ENCODE assay signal across 14 cellular contexts in genomic region chr6:1606533-1607235, GRCh38. TPM values are rescaled to one million over a fixed set of nuclear protein-coding genes. Genes with fewer than 3 reads are reported as not detected.
DNase-seq lines count a peak whose midpoint lies in the region; ATAC-seq and TF ChIP-seq lines count a peak whose summit lies in the region.
"Had no signal": no experiment of that assay in that cellular context is flagged by ENCODE, and none has a peak within 500 bp of the region (broad histone marks: within the 10 kb centered on the region; RNA-seq: fewer than 3 reads in every experiment).

No MANE protein-coding gene starts in this region.

- H3K4me1 ChIP-seq in iPS-15b (ENCODE audit: control insufficient read depth, insufficient read depth, low read length) (peaks cover 11% of the 10 kb centered on the region), esophagus squamous epithelium (peaks cover 32 to 75% (median 45%) of the 10 kb centered on the region in 3 donors)

- H3K27ac ChIP-seq in SK-N-MC (no peak overlapping the region), esophagus squamous epithelium (no peak overlapping the region)
- H3K27ac ChIP-seq: esophagus muscularis mucosa, psoas muscle, vagina had no signal

- TF ChIP-seq POLR2A in esophagus squamous epithelium (IDR thresholded peaks at IDR 0.05), result no peak

- no peak overlapping the region for H3K4me3 Mint-ChIP-seq in activated CD8-positive, alpha-beta T cell treated with anti-CD3 and anti-CD28 coated beads for 36 hours
- no peak overlapping the region for H3K4me3 Mint-ChIP-seq in activated CD8-positive, alpha-beta T cell treated with anti-CD3 and anti-CD28 coated beads, Interleukin-2, amount 10 ng/mL, durations not matched to agents 7 days and 5 days
- peak overlapping the region; percentile 44 for H3K4me3 Mint-ChIP-seq in stimulated activated memory B cell treated with anti-CD40 and anti-IgM and Interleukin-4, amounts not matched to agents 10 μg/mL and 1 μg/mL and 100 μg/mL, for 72 hours

- no peaks in the 10 kb centered on the region for H3K36me3 Mint-ChIP-seq in activated CD8-positive, alpha-beta T cell treated with anti-CD3 and anti-CD28 coated beads for 36 hours (ENCODE audit: low read depth)
- peaks cover 6% of the 10 kb centered on the region for H3K36me3 Mint-ChIP-seq in activated CD8-positive, alpha-beta T cell treated with anti-CD3 and anti-CD28 coated beads, Interleukin-2, amount 10 ng/mL, durations not matched to agents 7 days and 5 days (ENCODE audit: low read depth)
- H3K36me3 Mint-ChIP-seq in stimulated activated memory B cell treated with anti-CD40 and anti-IgM and Interleukin-4, amounts not matched to agents 10 μg/mL and 1 μg/mL and 100 μg/mL, for 72 hours, result no peaks in the 10 kb centered on the region

- H3K27me3 Mint-ChIP-seq in activated CD8-positive, alpha-beta T cell treated with anti-CD3 and anti-CD28 coated beads for 36 hours, result peaks cover 62% of the 10 kb centered on the region
- peaks cover 64% of the 10 kb centered on the region for H3K27me3 Mint-ChIP-seq in activated CD8-positive, alpha-beta T cell treated with anti-CD3 and anti-CD28 coated beads, Interleukin-2, amount 10 ng/mL, durations not matched to agents 7 days and 5 days (ENCODE audit: low read depth)
- H3K27me3 Mint-ChIP-seq in stimulated activated memory B cell treated with anti-CD40 and anti-IgM and Interleukin-4, amounts not matched to agents 10 μg/mL and 1 μg/mL and 100 μg/mL, for 72 hours, result peaks cover 74% of the 10 kb centered on the region

- POLR2A ChIA-PET in activated CD8-positive, alpha-beta T cell treated with anti-CD3 and anti-CD28 coated beads for 36 hours (lab: Charles Lee), result interaction anchor here (1.5 kb wide), 1 partner anchor 11 kb away, joined by 4 read pairs; no protein-coding TSS in a partner anchor
- POLR2A ChIA-PET in activated CD8-positive, alpha-beta T cell treated with anti-CD3 and anti-CD28 coated beads, Interleukin-2, amount 10 ng/mL, durations not matched to agents 7 days and 5 days (lab: Charles Lee), result no interaction called here

- H3K36me3 ChIP-seq in SK-N-MC (ENCODE audit: insufficient read depth, low read length) (no peaks in the 10 kb centered on the region), iPS-15b (ENCODE audit: control insufficient read depth, insufficient read depth, low read length) (no peaks in the 10 kb centered on the region), esophagus squamous epithelium (no peaks in the 10 kb centered on the region)
- H3K36me3 ChIP-seq: esophagus muscularis mucosa, vagina had no signal

- H3K4me1 Mint-ChIP-seq in activated CD8-positive, alpha-beta T cell treated with anti-CD3 and anti-CD28 coated beads for 36 hours (ENCODE audit: low read depth), result peaks cover 37% of the 10 kb centered on the region
- peaks cover 26% of the 10 kb centered on the region for H3K4me1 Mint-ChIP-seq in activated CD8-positive, alpha-beta T cell treated with anti-CD3 and anti-CD28 coated beads, Interleukin-2, amount 10 ng/mL, durations not matched to agents 7 days and 5 days (ENCODE audit: low read depth)
- H3K4me1 Mint-ChIP-seq in stimulated activated memory B cell treated with anti-CD40 and anti-IgM and Interleukin-4, amounts not matched to agents 10 μg/mL and 1 μg/mL and 100 μg/mL, for 72 hours, result peaks cover 43% of the 10 kb centered on the region

- H3K9ac ChIP-seq in SK-N-MC (ENCODE audit: insufficient read length) (no peak overlapping the region), iPS-15b (ENCODE audit: low read depth, low read length) (no peak overlapping the region)

- peak; percentile 20 for DNase-seq in activated CD8-positive, alpha-beta T cell treated with anti-CD3 and anti-CD28 coated beads for 36 hours
- DNase-seq in activated CD8-positive, alpha-beta T cell treated with anti-CD3 and anti-CD28 coated beads, Interleukin-2, amount 10 ng/mL, durations not matched to agents 7 days and 5 days, result no peak
- DNase-seq in SK-N-MC (ENCODE audit: low read depth, low spot score) (no peak), HT-29 (ENCODE audit: low spot score) (no peak), esophagus squamous epithelium (lab: John Stamatoyannopoulos, UW) (no peak), NOMO-1 (lab: John Stamatoyannopoulos, UW; ENCODE audit: unreplicated experiment in 2 of 2) (no peak)
- DNase-seq: activated CD4-positive, alpha-beta T cell treated with anti-CD3 and anti-CD28 coated beads, Interleukin-2, amount 50 U/mL, for 1 hour; NCI-H2107; SHP77 treated with DMSO at 0.1 percent for 48 hours had no signal

- H3K9me3 ChIP-seq in SK-N-MC (ENCODE audit: low read depth, low read length) (no peaks in the 10 kb centered on the region), iPS-15b (ENCODE audit: control insufficient read depth, insufficient read depth, low read length) (no peaks in the 10 kb centered on the region), esophagus squamous epithelium (no peaks in the 10 kb centered on the region)
- H3K9me3 ChIP-seq: esophagus muscularis mucosa, psoas muscle, vagina had no signal

- H3K9me3 Mint-ChIP-seq in activated CD8-positive, alpha-beta T cell treated with anti-CD3 and anti-CD28 coated beads for 36 hours, result no peaks in the 10 kb centered on the region
- H3K9me3 Mint-ChIP-seq in activated CD8-positive, alpha-beta T cell treated with anti-CD3 and anti-CD28 coated beads, Interleukin-2, amount 10 ng/mL, durations not matched to agents 7 days and 5 days (ENCODE audit: insufficient read depth), result no peaks in the 10 kb centered on the region
- H3K9me3 Mint-ChIP-seq in stimulated activated memory B cell treated with anti-CD40 and anti-IgM and Interleukin-4, amounts not matched to agents 10 μg/mL and 1 μg/mL and 100 μg/mL, for 72 hours, result no peaks in the 10 kb centered on the region

- ATAC-seq in activated CD8-positive, alpha-beta T cell treated with anti-CD3 and anti-CD28 coated beads for 36 hours, result no peak
- ATAC-seq in activated CD8-positive, alpha-beta T cell treated with anti-CD3 and anti-CD28 coated beads, Interleukin-2, amount 10 ng/mL, durations not matched to agents 7 days and 5 days, result no peak
- ATAC-seq in stimulated activated memory B cell treated with anti-CD40 and anti-IgM and Interleukin-4, amounts not matched to agents 10 μg/mL and 1 μg/mL and 100 μg/mL, for 72 hours, result no peak
- ATAC-seq: psoas muscle had no signal

- CTCF ChIA-PET in activated CD8-positive, alpha-beta T cell treated with anti-CD3 and anti-CD28 coated beads for 36 hours (lab: Charles Lee), result interaction anchor here (0.8 to 4.6 kb wide), 8 partner anchors 9 to 1028 kb away, joined by 3 to 33 read pairs (median 4); no protein-coding TSS in a partner anchor
- CTCF ChIA-PET in activated CD8-positive, alpha-beta T cell treated with anti-CD3 and anti-CD28 coated beads, Interleukin-2, amount 10 ng/mL, durations not matched to agents 7 days and 5 days (lab: Charles Lee), result interaction anchor here (1.4 to 3.8 kb wide), 5 partner anchors 10 to 1027 kb away, joined by 4 to 19 read pairs (median 9); no protein-coding TSS in a partner anchor

- H3K27ac Mint-ChIP-seq in activated CD8-positive, alpha-beta T cell treated with anti-CD3 and anti-CD28 coated beads for 36 hours, result no peak overlapping the region
- H3K27ac Mint-ChIP-seq in activated CD8-positive, alpha-beta T cell treated with anti-CD3 and anti-CD28 coated beads, Interleukin-2, amount 10 ng/mL, durations not matched to agents 7 days and 5 days, result no peak overlapping the region
- no peak overlapping the region for H3K27ac Mint-ChIP-seq in stimulated activated memory B cell treated with anti-CD40 and anti-IgM and Interleukin-4, amounts not matched to agents 10 μg/mL and 1 μg/mL and 100 μg/mL, for 72 hours

- 32 to 40% methylated on average over 11 to 12 of the region's 22 CpGs for WGBS in esophagus squamous epithelium, 2 donors

- H3K4me3 ChIP-seq in SK-N-MC (peak overlapping the region; percentile 85), iPS-15b (ENCODE audit: low read depth, low read length) (peak overlapping the region; percentile 40), esophagus squamous epithelium (peak overlapping the region in 1 of 4 donors; percentile 7)
- H3K4me3 ChIP-seq: psoas muscle, vagina had no signal

- TF ChIP-seq CTCF in activated CD8-positive, alpha-beta T cell treated with anti-CD3 and anti-CD28 coated beads for 36 hours (IDR thresholded peaks at IDR 0.05), result no peak
- TF ChIP-seq CTCF in esophagus squamous epithelium (IDR thresholded peaks at IDR 0.05), result no peak

- peaks cover 81% of the 10 kb centered on the region for H3K27me3 ChIP-seq in iPS-15b (ENCODE audit: control insufficient read depth, insufficient read depth, low read length)
- peaks cover 12 to 99% (median 34%) of the 10 kb centered on the region in 4 donors for H3K27me3 ChIP-seq in esophagus squamous epithelium

- intact Hi-C loops in activated CD8-positive, alpha-beta T cell treated with anti-CD3 and anti-CD28 coated beads for 36 hours (cut with micrococcal nuclease), result no loop called here
- intact Hi-C loops in esophagus squamous epithelium (cut with DNase I), result loop anchor here (10.0 kb wide), 2 partner anchors 508 to 848 kb away; no protein-coding TSS in a partner anchor

RNA-seq across cellular contexts. Expression of gene FOXC1, which starts 3.0 kb away (rescaled TPM):
- under 1 TPM in 1 of 2 experiments, not detected in 1; 0.16 TPM for total RNA-seq in activated CD8-positive, alpha-beta T cell treated with anti-CD3 and anti-CD28 coated beads for 36 hours
- total RNA-seq in activated CD8-positive, alpha-beta T cell treated with anti-CD3 and anti-CD28 coated beads, Interleukin-2, amount 10 ng/mL, durations not matched to agents 7 days and 5 days, result not detected
- 12.5 and 13.9 TPM in 2 replicates for total RNA-seq in HT-29 (2014; rRNA removed; shearing (Covaris generic))
- 1 to 10 TPM; 2.2 to 6.0 (median 3.4) TPM for total RNA-seq in esophagus squamous epithelium
